Comparison of ENCODE assay signal across 1 cellular context in genomic region chr2:218908721-218909619, GRCh38.
TF ChIP-seq lines count a peak whose summit lies in the region.

No MANE protein-coding gene starts in this region.

TF ChIP-seq in K562, 482 proteins besides CTCF, POLR2A, EP300 and RAD21 (continued from another document and continues in another):
- 0 out of 2 replicates have a peak, but pooled peaks have one; percentile 39 for TF ChIP-seq MYNN (IDR thresholded peaks at IDR 0.05)
- TF ChIP-seq MYNN (CRISPR knock-in tag; IDR thresholded peaks at IDR 0.05): no peak
- no peak for TF ChIP-seq ZBTB9 (CRISPR knock-in tag; IDR thresholded peaks at IDR 0.05)
- TF ChIP-seq RFX5 (IDR thresholded peaks at IDR 0.05; ENCODE audit: low read depth, low read length): no peak
- TF ChIP-seq ZNF639 (CRISPR knock-in tag; conservative IDR thresholded peaks at IDR 0.05 in 1 of 2, IDR thresholded peaks at IDR 0.05 in 1 of 2): no peak
- no peak for TF ChIP-seq ZNF507 (tag; conservative IDR thresholded peaks at IDR 0.05)
- no peak for TF ChIP-seq BRCA1 (IDR thresholded peaks at IDR 0.05)
- TF ChIP-seq BRCA1 (CRISPR knock-in tag; IDR thresholded peaks at IDR 0.05): no peak
- no peak for TF ChIP-seq SOX6 (IDR thresholded peaks at IDR 0.05)
- TF ChIP-seq ZNF584 (CRISPR knock-in tag; IDR thresholded peaks at IDR 0.05; ENCODE audit: low read depth): 0 out of 2 replicates have a peak, but pooled peaks have one; percentile 51
- no peak for TF ChIP-seq E4F1 (CRISPR knock-in tag; IDR thresholded peaks at IDR 0.05; ENCODE audit: borderline replicate concordance)
- no peak for TF ChIP-seq MTA1 (IDR thresholded peaks at IDR 0.05; ENCODE audit: borderline replicate concordance)
- TF ChIP-seq ZNF146 (CRISPR knock-in tag; IDR thresholded peaks at IDR 0.05; ENCODE audit: unreplicated experiment): no peak
- no peak for TF ChIP-seq ZFP1 (CRISPR knock-in tag; IDR thresholded peaks at IDR 0.05)
- TF ChIP-seq E2F4 (CRISPR knock-in tag; IDR thresholded peaks at IDR 0.05; ENCODE audit: low read depth): peak; percentile 97
- TF ChIP-seq SIRT6 (IDR thresholded peaks at IDR 0.05; ENCODE audit: low read depth, low read length): no peak
- TF ChIP-seq THRA (IDR thresholded peaks at IDR 0.05): peak; percentile 15; the same call in 1 of the 2 replicates
- TF ChIP-seq RB1 (IDR thresholded peaks at IDR 0.05; ENCODE audit: low read depth): no peak
- no peak for TF ChIP-seq CCAR2 (IDR thresholded peaks at IDR 0.05; ENCODE audit: low read depth, low read length)
- TF ChIP-seq CHCHD3 (CRISPR knock-in tag; IDR thresholded peaks at IDR 0.05): no peak
- no peak for TF ChIP-seq SNIP1 (IDR thresholded peaks at IDR 0.05; ENCODE audit: low read depth)
- TF ChIP-seq ZNF57 (CRISPR knock-in tag; IDR thresholded peaks at IDR 0.05): no peak
- TF ChIP-seq POLR3A (IDR thresholded peaks at IDR 0.05; ENCODE audit: borderline replicate concordance, extremely low read depth, insufficient read depth, insufficient read length): no peak
- TF ChIP-seq MNT (conservative IDR thresholded peaks at IDR 0.05): peak; percentile 72 to 91
- no peak for TF ChIP-seq SMAD1 (IDR thresholded peaks at IDR 0.05; ENCODE audit: low read depth, low read length, partially characterized antibody)
- TF ChIP-seq ZNF764 (CRISPR knock-in tag; IDR thresholded peaks at IDR 0.05; ENCODE audit: low read depth): no peak
- no peak for TF ChIP-seq MAFK (IDR thresholded peaks at IDR 0.05; ENCODE audit: low read length)
- no peak for TF ChIP-seq ZNF224 (CRISPR knock-in tag; IDR thresholded peaks at IDR 0.05)
- no peak for TF ChIP-seq ZEB2 (IDR thresholded peaks at IDR 0.05)
- no peak for TF ChIP-seq ZNF395 (CRISPR knock-in tag; IDR thresholded peaks at IDR 0.05)
- TF ChIP-seq FUS (optimal IDR thresholded peaks at IDR 0.05; ENCODE audit: low read depth, low read length): no peak
- TF ChIP-seq ZNF23 (CRISPR knock-in tag; IDR thresholded peaks at IDR 0.05): no peak
- TF ChIP-seq NELFE (IDR thresholded peaks at IDR 0.05; ENCODE audit: insufficient read depth, insufficient read length): no peak
- TF ChIP-seq RAD51 (IDR thresholded peaks at IDR 0.05; ENCODE audit: borderline replicate concordance, low read depth): no peak
- TF ChIP-seq CLOCK (CRISPR knock-in tag; IDR thresholded peaks at IDR 0.05; ENCODE audit: borderline replicate concordance): no peak
- no peak for TF ChIP-seq MED1 (CRISPR knock-in tag; IDR thresholded peaks at IDR 0.05; ENCODE audit: borderline replicate concordance)
- peak; percentile 74; the same call in 1 of the 2 replicates for TF ChIP-seq L3MBTL2 (IDR thresholded peaks at IDR 0.05)
- peak; percentile 99 for TF ChIP-seq CHD2 (IDR thresholded peaks at IDR 0.05; ENCODE audit: low read depth, low read length)
- no peak for TF ChIP-seq NCOA4 (IDR thresholded peaks at IDR 0.05; ENCODE audit: partially characterized antibody)
- no peak for TF ChIP-seq ESRRB (CRISPR knock-in tag; IDR thresholded peaks at IDR 0.05; ENCODE audit: borderline replicate concordance)
- TF ChIP-seq EZH2 (IDR thresholded peaks at IDR 0.05; ENCODE audit: borderline replicate concordance, low read depth, low read length): no peak
- peak; percentile 24; the same call in 1 of the 2 replicates for TF ChIP-seq NCOR1 (IDR thresholded peaks at IDR 0.05)
- TF ChIP-seq MCM7 (IDR thresholded peaks at IDR 0.05): no peak
- peak; percentile 62 for TF ChIP-seq KDM5B (IDR thresholded peaks at IDR 0.05; ENCODE audit: insufficient replicate concordance, low read depth, low read length)
- no peak for TF ChIP-seq NFATC3 (IDR thresholded peaks at IDR 0.05)
- no peak for TF ChIP-seq SETDB1 (IDR thresholded peaks at IDR 0.05; ENCODE audit: low read length)
- no peak for TF ChIP-seq BACH1 (tag; IDR thresholded peaks at IDR 0.05)
- no peak for TF ChIP-seq TEAD2 (tag; IDR thresholded peaks at IDR 0.05)
- no peak for TF ChIP-seq KLF6 (CRISPR knock-in tag; IDR thresholded peaks at IDR 0.05; ENCODE audit: borderline replicate concordance)
- no peak for TF ChIP-seq CBX5 (IDR thresholded peaks at IDR 0.05; ENCODE audit: borderline replicate concordance, low read depth)
- TF ChIP-seq BRD4 (IDR thresholded peaks at IDR 0.05): no peak
- TF ChIP-seq NFIC (IDR thresholded peaks at IDR 0.05): peak; percentile 33; the same call in 1 of the 2 replicates
- TF ChIP-seq ZNF717 (CRISPR knock-in tag; IDR thresholded peaks at IDR 0.05): no peak
- no peak for TF ChIP-seq GABPB2 (CRISPR knock-in tag; conservative IDR thresholded peaks at IDR 0.05)
- peak; percentile 81; the same call in 1 of the 2 replicates for TF ChIP-seq KLF13 (tag; IDR thresholded peaks at IDR 0.05; ENCODE audit: borderline replicate concordance, low read depth)
- TF ChIP-seq HMG20A (CRISPR knock-in tag; conservative IDR thresholded peaks at IDR 0.05): no peak
- no peak for TF ChIP-seq SMAD2 (IDR thresholded peaks at IDR 0.05; ENCODE audit: low read depth, low read length)
- no peak for TF ChIP-seq ATF4 (CRISPR knock-in tag; IDR thresholded peaks at IDR 0.05)
- no peak for TF ChIP-seq IRF1 (CRISPR knock-in tag; IDR thresholded peaks at IDR 0.05; ENCODE audit: borderline replicate concordance)
